In the genomic region with DNA sequence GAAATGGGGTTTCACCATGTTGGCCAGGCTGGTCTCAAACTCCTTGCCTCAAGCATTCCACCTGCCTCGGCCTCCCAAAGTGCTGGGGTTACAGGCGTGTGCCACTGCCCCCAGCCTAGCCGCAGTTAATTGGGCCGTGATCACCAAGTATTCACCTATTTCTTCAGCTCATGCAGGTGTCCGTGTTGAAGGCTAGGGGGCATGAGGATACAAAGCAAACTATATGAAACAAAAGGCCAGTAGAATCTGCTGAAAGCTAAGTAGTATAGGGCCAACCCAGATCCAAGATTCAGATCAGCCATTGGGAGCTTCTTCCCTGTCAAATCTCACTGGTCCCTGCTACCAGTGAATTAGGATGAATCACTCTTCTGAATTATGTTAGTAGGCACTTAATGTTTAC, we compare ENCODE assay signal across 14 cellular contexts.
DNase-seq lines count a peak whose midpoint lies in the region; ATAC-seq and TF ChIP-seq lines count a peak whose summit lies in the region.
"Had no signal": no experiment of that assay in that cellular context is flagged by ENCODE, and none has a peak within 500 bp of the region (broad histone marks: within the 10 kb centered on the region; RNA-seq: fewer than 3 reads in every experiment).

No MANE protein-coding gene starts in this region.

- WGBS in SK-N-SH (ENCODE audit: low lambda C conversion rate) = 88% methylated on average over 5 of the region's 5 CpGs

- H3F3A ChIP-seq in SK-N-SH (replicated peaks; ENCODE audit: insufficient read depth) = no peaks in the 10 kb centered on the region

- H3K36me3 ChIP-seq in SK-N-SH (replicated peaks in 1 of 2; ENCODE audit: control insufficient read depth in 1 of 2, insufficient read depth in 2 of 2, low read length in 1 of 2) (peaks cover 20 to 26% of the 10 kb centered on the region in 2 experiments), parathyroid adenoma (ENCODE audit: control insufficient read depth, insufficient read depth, low read length) (no peaks in the 10 kb centered on the region)

- peak; percentile 23; the same call in 1 of the 2 replicates for TF ChIP-seq RAD21 in SK-N-SH (IDR thresholded peaks at IDR 0.05; ENCODE audit: low read length)

- H3K4me2 ChIP-seq in SK-N-SH = no peak overlapping the region
- no peak overlapping the region for H3K4me2 ChIP-seq in parathyroid adenoma (ENCODE audit: low read length)

- H3K27ac Mint-ChIP-seq in WTC11 = no peak overlapping the region
- H3K27ac Mint-ChIP-seq: CD4-positive, alpha-beta T cell had no signal

- peaks cover 12% of the 10 kb centered on the region for H3K36me3 Mint-ChIP-seq in WTC11

- peaks cover 4% of the 10 kb centered on the region for H3K9me3 Mint-ChIP-seq in WTC11

- DNase-seq in SK-N-SH (no peak), WTC11 (ENCODE audit: low spot score) (no peak), epithelial cell of esophagus (ENCODE audit: low read depth) (no peak), ureter (ENCODE audit: low spot score) (no peak), UCSD-AML1 (lab: John Stamatoyannopoulos, UW; ENCODE audit: unreplicated experiment) (no peak)
- DNase-seq: 8988T; C1 segment of cervical spinal cord; Calu3; CD4-positive, alpha-beta T cell; DMS 273 treated with DMSO at 0.1 percent for 48 hours; IMR-90 had no signal

- H3K27ac ChIP-seq in SK-N-SH (ENCODE audit: low read depth in 2 of 2, low read length in 1 of 2) (no peak overlapping the region), parathyroid adenoma (no peak overlapping the region)

- CTCF ChIA-PET in SK-N-SH (lab: Yijun Ruan, JAX) (no interaction called here), WTC11 (lab: Charles Lee) (interaction anchor here (0.7 to 1.6 kb wide), 7 partner anchors 55 to 303 kb away, joined by 3 to 12 read pairs (median 4); no protein-coding TSS in a partner anchor)

- H4K20me1 ChIP-seq in SK-N-SH (ENCODE audit: insufficient read depth) = peaks cover 10% of the 10 kb centered on the region; the same call in 1 of the 2 replicates

- H3K4me1 ChIP-seq in SK-N-SH (ENCODE audit: control insufficient read depth in 1 of 2, insufficient read depth in 2 of 2, low read depth in 1 of 2, low read length in 1 of 2) = peaks cover 13 to 29% of the 10 kb centered on the region in 2 experiments; a peak in 3 of 4 replicates
- H3K4me1 ChIP-seq in parathyroid adenoma = peaks cover 15% of the 10 kb centered on the region

- no peak for TF ChIP-seq EP300 in SK-N-SH (IDR thresholded peaks at IDR 0.05; ENCODE audit: borderline replicate concordance in 1 of 2, low read depth in 1 of 2, low read length in 1 of 2)

- no peak for ATAC-seq in SK-N-SH treated with all-trans-retinoic acid at 6 μM for 48 hours
- ATAC-seq in WTC11 = peak; percentile 70
- ATAC-seq in GM21515 (IDR thresholded peaks at IDR 0.05; ENCODE audit: unreplicated experiment) = no peak

- no peaks in the 10 kb centered on the region for H3K27me3 ChIP-seq in SK-N-SH (ENCODE audit: insufficient read depth)
- no peaks in the 10 kb centered on the region for H3K27me3 ChIP-seq in parathyroid adenoma (ENCODE audit: control insufficient read depth, insufficient read depth, low read length)

- H3K4me3 ChIP-seq in SK-N-SH (ENCODE audit: low read depth in 2 of 2, low read length in 1 of 2) (no peak overlapping the region), epithelial cell of esophagus (ENCODE audit: low read length) (no peak overlapping the region), parathyroid adenoma (ENCODE audit: low read depth, low read length) (no peak overlapping the region)

- no peak overlapping the region for H3K4me3 Mint-ChIP-seq in WTC11
- H3K4me3 Mint-ChIP-seq: CD4-positive, alpha-beta T cell had no signal

- H3K4me1 Mint-ChIP-seq in WTC11 = no peaks in the 10 kb centered on the region

- no peaks in the 10 kb centered on the region for H3K9me3 ChIP-seq in SK-N-SH
- no peaks in the 10 kb centered on the region for H3K9me3 ChIP-seq in parathyroid adenoma (ENCODE audit: control insufficient read depth, low read length)

- no peak overlapping the region for H3K9ac ChIP-seq in SK-N-SH
- H3K9ac ChIP-seq in parathyroid adenoma = no peak overlapping the region

- no peak overlapping the region for H2AFZ ChIP-seq in SK-N-SH (ENCODE audit: low read depth)
- no peak overlapping the region for H2AFZ ChIP-seq in parathyroid adenoma

- POLR2A ChIA-PET in SK-N-SH (lab: Yijun Ruan, JAX) = no interaction called here
- POLR2A ChIA-PET in WTC11 (lab: Charles Lee) = no interaction called here

- no peaks in the 10 kb centered on the region for H3K9me2 ChIP-seq in SK-N-SH

- H3K79me2 ChIP-seq in SK-N-SH (ENCODE audit: insufficient read depth) = peaks cover 18% of the 10 kb centered on the region; the same call in 1 of the 2 replicates
- H3K79me2 ChIP-seq in parathyroid adenoma = peaks cover 3% of the 10 kb centered on the region

- TF ChIP-seq CTCF in SK-N-SH (IDR thresholded peaks at IDR 0.05) = no peak
- no peak for TF ChIP-seq CTCF in WTC11 (IDR thresholded peaks at IDR 0.05)
- peak; percentile 5 for TF ChIP-seq CTCF in epithelial cell of esophagus (IDR thresholded peaks at IDR 0.05; ENCODE audit: insufficient read depth, low read depth, low read length, missing control alignments)
- peak; percentile 49 for TF ChIP-seq CTCF in parathyroid adenoma (IDR thresholded peaks at IDR 0.05)

- H3K27me3 Mint-ChIP-seq in WTC11 (ENCODE audit: low read depth) = no peaks in the 10 kb centered on the region
- H3K27me3 Mint-ChIP-seq: CD4-positive, alpha-beta T cell had no signal

TF ChIP-seq in SK-N-SH, 30 proteins besides CTCF, POLR2A, EP300 and RAD21:
- TF ChIP-seq GATA2 (CRISPR knock-in tag; IDR thresholded peaks at IDR 0.05) = no peak
- TF ChIP-seq MAX (IDR thresholded peaks at IDR 0.05; ENCODE audit: low read depth) = no peak

TF ChIP-seq in SK-N-SH treated with all-trans-retinoic acid at 6 μM for 48 hours, 23 proteins besides CTCF, POLR2A, EP300 and RAD21:
- TF ChIP-seq PPARA (CRISPR knock-in tag; IDR thresholded peaks at IDR 0.05; ENCODE audit: borderline replicate concordance) (no peak), ZNF8 (CRISPR knock-in tag; IDR thresholded peaks at IDR 0.05) (no peak), SNAI2 (CRISPR knock-in tag; IDR thresholded peaks at IDR 0.05) (no peak), ZNF70 (CRISPR knock-in tag; IDR thresholded peaks at IDR 0.05) (no peak)
TF ChIP-seq in SK-N-SH treated with all-trans-retinoic acid at 6 μM for 48 hours: peak in this region for 0.

TF ChIP-seq in WTC11, 78 proteins besides CTCF, POLR2A, EP300 and RAD21:
- TF ChIP-seq, protein P1, sequence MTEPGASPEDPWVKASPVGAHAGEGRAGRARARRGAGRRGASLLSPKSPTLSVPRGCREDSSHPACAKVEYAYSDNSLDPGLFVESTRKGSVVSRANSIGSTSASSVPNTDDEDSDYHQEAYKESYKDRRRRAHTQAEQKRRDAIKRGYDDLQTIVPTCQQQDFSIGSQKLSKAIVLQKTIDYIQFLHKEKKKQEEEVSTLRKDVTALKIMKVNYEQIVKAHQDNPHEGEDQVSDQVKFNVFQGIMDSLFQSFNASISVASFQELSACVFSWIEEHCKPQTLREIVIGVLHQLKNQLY (CRISPR knock-in tag; IDR thresholded peaks at IDR 0.05) = no peak
- TF ChIP-seq PRRX2 (CRISPR knock-in tag; IDR thresholded peaks at IDR 0.05) = no peak
- no peak for TF ChIP-seq TCF7 (CRISPR knock-in tag; IDR thresholded peaks at IDR 0.05; ENCODE audit: low read depth)
- TF ChIP-seq, protein P2, sequence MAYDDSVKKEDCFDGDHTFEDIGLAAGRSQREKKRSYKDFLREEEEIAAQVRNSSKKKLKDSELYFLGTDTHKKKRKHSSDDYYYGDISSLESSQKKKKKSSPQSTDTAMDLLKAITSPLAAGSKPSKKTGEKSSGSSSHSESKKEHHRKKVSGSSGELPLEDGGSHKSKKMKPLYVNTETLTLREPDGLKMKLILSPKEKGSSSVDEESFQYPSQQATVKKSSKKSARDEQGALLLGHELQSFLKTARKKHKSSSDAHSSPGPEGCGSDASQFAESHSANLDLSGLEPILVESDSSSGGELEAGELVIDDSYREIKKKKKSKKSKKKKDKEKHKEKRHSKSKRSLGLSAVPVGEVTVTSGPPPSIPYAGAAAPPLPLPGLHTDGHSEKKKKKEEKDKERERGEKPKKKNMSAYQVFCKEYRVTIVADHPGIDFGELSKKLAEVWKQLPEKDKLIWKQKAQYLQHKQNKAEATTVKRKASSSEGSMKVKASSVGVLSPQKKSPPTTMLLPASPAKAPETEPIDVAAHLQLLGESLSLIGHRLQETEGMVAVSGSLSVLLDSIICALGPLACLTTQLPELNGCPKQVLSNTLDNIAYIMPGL (CRISPR knock-in tag; IDR thresholded peaks at IDR 0.05) = no peak
- no peak for TF ChIP-seq ELF4 (CRISPR knock-in tag; IDR thresholded peaks at IDR 0.05; ENCODE audit: low read depth)
- TF ChIP-seq MYBL2 (CRISPR knock-in tag; IDR thresholded peaks at IDR 0.05) = no peak
- TF ChIP-seq, protein P3, sequence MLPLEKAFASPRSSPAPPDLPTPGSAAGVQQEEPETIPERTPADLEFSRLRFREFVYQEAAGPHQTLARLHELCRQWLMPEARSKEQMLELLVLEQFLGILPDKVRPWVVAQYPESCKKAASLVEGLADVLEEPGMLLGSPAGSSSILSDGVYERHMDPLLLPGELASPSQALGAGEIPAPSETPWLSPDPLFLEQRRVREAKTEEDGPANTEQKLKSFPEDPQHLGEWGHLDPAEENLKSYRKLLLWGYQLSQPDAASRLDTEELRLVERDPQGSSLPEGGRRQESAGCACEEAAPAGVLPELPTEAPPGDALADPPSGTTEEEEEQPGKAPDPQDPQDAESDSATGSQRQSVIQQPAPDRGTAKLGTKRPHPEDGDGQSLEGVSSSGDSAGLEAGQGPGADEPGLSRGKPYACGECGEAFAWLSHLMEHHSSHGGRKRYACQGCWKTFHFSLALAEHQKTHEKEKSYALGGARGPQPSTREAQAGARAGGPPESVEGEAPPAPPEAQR (CRISPR knock-in tag; IDR thresholded peaks at IDR 0.05) = no peak
- no peak for TF ChIP-seq GRHL2 (CRISPR knock-in tag; IDR thresholded peaks at IDR 0.05; ENCODE audit: insufficient replicate concordance, severe bottlenecking)
- TF ChIP-seq USF1 (CRISPR knock-in tag; IDR thresholded peaks at IDR 0.05) = no peak
- TF ChIP-seq IRF1 (CRISPR knock-in tag; IDR thresholded peaks at IDR 0.05) = no peak
- no peak for TF ChIP-seq RELA (CRISPR knock-in tag; IDR thresholded peaks at IDR 0.05; ENCODE audit: borderline replicate concordance)

Comparison
In these comparisons a context has a peak if more than half of its experiments do, and no peak if none do; other contexts are left out.
1. CTCF ChIP-seq: peak in epithelial cell of esophagus (single experiment) and parathyroid adenoma (single experiment); none in SK-N-SH (single experiment) and WTC11 (single experiment).